ENCODE assay signal across 8 cellular contexts in the genomic region with DNA sequence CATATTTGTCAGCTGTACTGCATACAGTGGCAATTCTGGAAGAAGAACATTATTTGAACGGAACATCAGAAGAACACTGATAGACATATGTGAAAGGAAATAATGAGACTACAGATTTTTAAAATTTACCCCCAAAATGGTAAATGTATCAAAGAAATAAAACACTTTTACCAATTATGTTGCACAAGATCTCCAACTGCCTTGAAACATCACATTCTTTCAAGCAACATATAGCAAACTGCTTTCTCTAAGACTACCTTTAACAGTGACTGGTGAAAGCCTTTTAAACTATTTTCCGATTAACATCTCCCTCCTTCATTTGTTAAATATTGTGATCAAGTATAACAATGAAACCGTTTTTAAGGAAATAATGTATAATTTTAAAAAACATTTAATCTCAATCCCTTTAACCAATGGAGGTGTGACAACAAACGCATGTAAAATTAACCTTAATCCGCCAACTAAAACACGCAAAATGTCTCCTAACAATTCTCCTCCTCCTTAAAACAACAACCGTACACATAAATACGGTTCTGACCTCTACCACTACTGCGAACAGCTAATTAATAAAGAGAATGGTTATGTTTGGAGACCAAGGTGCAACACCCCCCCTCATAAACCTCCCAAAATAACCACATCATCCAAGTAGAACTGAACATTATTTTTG. TPM values are rescaled to one million over a fixed set of nuclear protein-coding genes. Genes with fewer than 3 reads are reported as not detected.
A peak's percentile ranks its signal among the peaks of the same experiment; 100 is the strongest.
DNase-seq lines count a peak whose midpoint lies in the region; FAIRE-seq and TF ChIP-seq lines count a peak whose summit lies in the region.

No MANE protein-coding gene starts in this region.

- peak overlapping the region; percentile 98 for H3K9ac ChIP-seq in astrocyte (ENCODE audit: low read length)
- peak overlapping the region; percentile 89 to 98 for H3K9ac ChIP-seq in liver (ENCODE audit: low read depth in 1 of 2, low read length in 2 of 2)

- peaks cover 62% of the 10 kb centered on the region for H3K79me2 ChIP-seq in astrocyte (ENCODE audit: insufficient read depth, low read length)

- intact Hi-C loops in activated naive CD4-positive, alpha-beta T cell treated with anti-CD3 and anti-CD28 coated beads for 36 hours (cut with micrococcal nuclease) = loop anchor here (2.0 kb wide), 1 partner anchor 15 kb away; no protein-coding TSS in a partner anchor
- intact Hi-C loops in transverse colon (cut with DNase I; ENCODE audit: low total_unique reads) = loop anchor here (10.0 kb wide), 1 partner anchor 201 kb away; no protein-coding TSS in a partner anchor

- TF ChIP-seq RAD21 in liver (IDR thresholded peaks at IDR 0.05) = no peak

- peak overlapping the region; percentile 94 for H3K27ac Mint-ChIP-seq in activated naive CD4-positive, alpha-beta T cell treated with anti-CD3 and anti-CD28 coated beads for 36 hours
- peak overlapping the region; percentile 94 for H3K27ac Mint-ChIP-seq in astrocyte (ENCODE audit: unreplicated experiment)

- no peaks in the 10 kb centered on the region for H3K9me3 Mint-ChIP-seq in activated naive CD4-positive, alpha-beta T cell treated with anti-CD3 and anti-CD28 coated beads for 36 hours
- H3K9me3 Mint-ChIP-seq in astrocyte (ENCODE audit: unreplicated experiment) = no peaks in the 10 kb centered on the region

- H3K36me3 ChIP-seq in astrocyte (ENCODE audit: insufficient read depth, low read length) = no peaks in the 10 kb centered on the region
- no peaks in the 10 kb centered on the region for H3K36me3 ChIP-seq in liver (ENCODE audit: control insufficient read depth in 4 of 4, insufficient read depth in 3 of 4, low read depth in 1 of 4, low read length in 3 of 4)
- no peaks in the 10 kb centered on the region for H3K36me3 ChIP-seq in transverse colon

- no peak for DNase-seq in activated naive CD4-positive, alpha-beta T cell treated with anti-CD3 and anti-CD28 coated beads for 36 hours
- DNase-seq in activated naive CD4-positive, alpha-beta T cell (lab: John Stamatoyannopoulos, UW) = no peak
- DNase-seq in astrocyte (ENCODE audit: low read depth) (no peak), transverse colon (no peak), COLO829 (ENCODE audit: low spot score) (no peak), AG20443 (ENCODE audit: low spot score) (no peak)
- DNase-seq in NK-92 treated with Interleukin-12 subunit alpha and Interleukin-12 subunit beta, amount 100 ng/mL, for 24 hours (lab: John Stamatoyannopoulos, UW) = no peak

- no peak for TF ChIP-seq CTCF in astrocyte (IDR thresholded peaks at IDR 0.05; ENCODE audit: insufficient read depth, low read depth, low read length)
- no peak for TF ChIP-seq CTCF in liver (IDR thresholded peaks at IDR 0.05; ENCODE audit: low read depth, low read length, missing input control)
- no peak for TF ChIP-seq CTCF in transverse colon (IDR thresholded peaks at IDR 0.05)

- H3K9me3 ChIP-seq in astrocyte (ENCODE audit: insufficient read depth, low read depth, low read length) (no peaks in the 10 kb centered on the region), liver (ENCODE audit: control insufficient read depth in 4 of 4, low read length in 3 of 4) (no peaks in the 10 kb centered on the region), transverse colon (no peaks in the 10 kb centered on the region)

- peak overlapping the region; percentile 84 for H3K27ac ChIP-seq in astrocyte (ENCODE audit: low read depth, low read length)
- peak overlapping the region; percentile 95 to 98 for H3K27ac ChIP-seq in liver (ENCODE audit: low read depth in 1 of 2, low read length in 2 of 2)
- H3K27ac ChIP-seq in transverse colon = peak overlapping the region; percentile 99 to 100 (median 100)

- CTCF ChIA-PET in activated naive CD4-positive, alpha-beta T cell treated with anti-CD3 and anti-CD28 coated beads for 36 hours (lab: Charles Lee) = no interaction called here

- in situ Hi-C loops in transverse colon (cut with MboI; ENCODE audit: low pct_ligation_motif_present in 1 of 4, low pct_unique_long_range_greater_than_20kb in 1 of 4, low sequenced_read_pairs in 3 of 4) = loop anchor here in 2 of 4 donors (10.0 kb wide), 2 partner anchors 119 to 531 kb away; partner anchors contain the start of gene MSH6 (in 1 of the 2)

- H4K20me1 ChIP-seq in astrocyte (ENCODE audit: insufficient read depth, low read length) = peaks cover 52% of the 10 kb centered on the region

- TF ChIP-seq POLR2A in transverse colon (IDR thresholded peaks at IDR 0.05) = no peak

- H3K4me1 ChIP-seq in astrocyte (ENCODE audit: insufficient read depth, low read length) (peaks cover 8% of the 10 kb centered on the region), liver (ENCODE audit: control insufficient read depth in 4 of 4, insufficient read depth in 4 of 4, low read length in 3 of 4) (peaks cover 2 to 15% (median 5%) of the 10 kb centered on the region in 4 donors), transverse colon (peaks cover 0 to 45% (median 22%) of the 10 kb centered on the region in 4 donors)

- H3K27me3 ChIP-seq in astrocyte (ENCODE audit: insufficient read depth, low read length) = no peaks in the 10 kb centered on the region
- no peaks in the 10 kb centered on the region for H3K27me3 ChIP-seq in liver (ENCODE audit: control insufficient read depth in 4 of 4, insufficient read depth in 4 of 4, low read length in 3 of 4)
- H3K27me3 ChIP-seq in transverse colon = no peaks in the 10 kb centered on the region

- peak overlapping the region; percentile 87 for H3K4me2 ChIP-seq in astrocyte (ENCODE audit: low read length)

- FAIRE-seq in astrocyte (lab: Jason Lieb, UNC) = peak; percentile 58

- no peak for TF ChIP-seq EP300 in transverse colon (IDR thresholded peaks at IDR 0.05; ENCODE audit: low read depth)

- peak overlapping the region; percentile 98 for H3K4me3 Mint-ChIP-seq in activated naive CD4-positive, alpha-beta T cell treated with anti-CD3 and anti-CD28 coated beads for 36 hours
- H3K4me3 Mint-ChIP-seq in astrocyte (ENCODE audit: unreplicated experiment) = peak overlapping the region; percentile 95

- H3K36me3 Mint-ChIP-seq in activated naive CD4-positive, alpha-beta T cell treated with anti-CD3 and anti-CD28 coated beads for 36 hours (ENCODE audit: low read depth) = peaks cover 7% of the 10 kb centered on the region
- H3K36me3 Mint-ChIP-seq in astrocyte (ENCODE audit: low read depth, unreplicated experiment) = no peaks in the 10 kb centered on the region

- no peaks in the 10 kb centered on the region for H3K27me3 Mint-ChIP-seq in activated naive CD4-positive, alpha-beta T cell treated with anti-CD3 and anti-CD28 coated beads for 36 hours (ENCODE audit: low read depth)
- H3K27me3 Mint-ChIP-seq in astrocyte (ENCODE audit: low read depth, unreplicated experiment) = no peaks in the 10 kb centered on the region

- H2AFZ ChIP-seq in astrocyte (ENCODE audit: low read depth, low read length) = no peak overlapping the region

- H3K4me3 ChIP-seq in astrocyte (ENCODE audit: insufficient read depth, low read depth, low read length) = peak overlapping the region; percentile 76
- peak overlapping the region; percentile 73 to 100 (median 88) for H3K4me3 ChIP-seq in liver (ENCODE audit: low read depth in 1 of 3, low read length in 3 of 3)
- peak overlapping the region; percentile 81 to 96 (median 92) for H3K4me3 ChIP-seq in transverse colon

- H3K4me1 Mint-ChIP-seq in activated naive CD4-positive, alpha-beta T cell treated with anti-CD3 and anti-CD28 coated beads for 36 hours (ENCODE audit: low read depth) = peaks cover 40% of the 10 kb centered on the region
- peaks cover 20% of the 10 kb centered on the region for H3K4me1 Mint-ChIP-seq in astrocyte (ENCODE audit: low read depth, unreplicated experiment)

- 2% methylated on average over 9 of the region's 9 CpGs for WGBS in liver
- WGBS in transverse colon (ENCODE audit: low coverage in 1 of 2), 2 donors = 2% methylated on average over 8 to 9 of the region's 9 CpGs

TF ChIP-seq in liver, 16 proteins besides CTCF, POLR2A, EP300 and RAD21:
- TF ChIP-seq, protein P1, sequence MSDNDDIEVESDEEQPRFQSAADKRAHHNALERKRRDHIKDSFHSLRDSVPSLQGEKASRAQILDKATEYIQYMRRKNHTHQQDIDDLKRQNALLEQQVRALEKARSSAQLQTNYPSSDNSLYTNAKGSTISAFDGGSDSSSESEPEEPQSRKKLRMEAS (IDR thresholded peaks at IDR 0.05) = no peak
- TF ChIP-seq, protein P2, sequence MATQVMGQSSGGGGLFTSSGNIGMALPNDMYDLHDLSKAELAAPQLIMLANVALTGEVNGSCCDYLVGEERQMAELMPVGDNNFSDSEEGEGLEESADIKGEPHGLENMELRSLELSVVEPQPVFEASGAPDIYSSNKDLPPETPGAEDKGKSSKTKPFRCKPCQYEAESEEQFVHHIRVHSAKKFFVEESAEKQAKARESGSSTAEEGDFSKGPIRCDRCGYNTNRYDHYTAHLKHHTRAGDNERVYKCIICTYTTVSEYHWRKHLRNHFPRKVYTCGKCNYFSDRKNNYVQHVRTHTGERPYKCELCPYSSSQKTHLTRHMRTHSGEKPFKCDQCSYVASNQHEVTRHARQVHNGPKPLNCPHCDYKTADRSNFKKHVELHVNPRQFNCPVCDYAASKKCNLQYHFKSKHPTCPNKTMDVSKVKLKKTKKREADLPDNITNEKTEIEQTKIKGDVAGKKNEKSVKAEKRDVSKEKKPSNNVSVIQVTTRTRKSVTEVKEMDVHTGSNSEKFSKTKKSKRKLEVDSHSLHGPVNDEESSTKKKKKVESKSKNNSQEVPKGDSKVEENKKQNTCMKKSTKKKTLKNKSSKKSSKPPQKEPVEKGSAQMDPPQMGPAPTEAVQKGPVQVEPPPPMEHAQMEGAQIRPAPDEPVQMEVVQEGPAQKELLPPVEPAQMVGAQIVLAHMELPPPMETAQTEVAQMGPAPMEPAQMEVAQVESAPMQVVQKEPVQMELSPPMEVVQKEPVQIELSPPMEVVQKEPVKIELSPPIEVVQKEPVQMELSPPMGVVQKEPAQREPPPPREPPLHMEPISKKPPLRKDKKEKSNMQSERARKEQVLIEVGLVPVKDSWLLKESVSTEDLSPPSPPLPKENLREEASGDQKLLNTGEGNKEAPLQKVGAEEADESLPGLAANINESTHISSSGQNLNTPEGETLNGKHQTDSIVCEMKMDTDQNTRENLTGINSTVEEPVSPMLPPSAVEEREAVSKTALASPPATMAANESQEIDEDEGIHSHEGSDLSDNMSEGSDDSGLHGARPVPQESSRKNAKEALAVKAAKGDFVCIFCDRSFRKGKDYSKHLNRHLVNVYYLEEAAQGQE (IDR thresholded peaks at IDR 0.05) = peak; percentile 33

RNA-seq across cellular contexts. Expression of gene FBXO11, which starts 2.4 kb away (rescaled TPM):
- total RNA-seq in activated naive CD4-positive, alpha-beta T cell treated with anti-CD3 and anti-CD28 coated beads for 36 hours = 10 to 100 TPM; 32.8 to 35.0 TPM
- total RNA-seq in astrocyte (65.3 and 70.8 TPM in 2 replicates), liver (10 to 100 TPM; 30.0 to 46.8 TPM), transverse colon (10 to 100 TPM; 19.8 to 80.6 (median 49.8) TPM)
- 1 to 10 TPM; 9.2 to 9.4 TPM for polyA plus RNA-seq in liver
